Comparison of ENCODE assay signal across 38 cellular contexts in genomic region chr5:130801963-130802362, GRCh38.
"Had no signal": no experiment of that assay in that cellular context is flagged by ENCODE, and none has a peak within 500 bp of the region (broad histone marks: within the 10 kb centered on the region; RNA-seq: fewer than 3 reads in every experiment).

No MANE protein-coding gene starts in this region.

- H3K4me3 ChIP-seq: ascending aorta, cardiac muscle cell had no signal

- H3K27ac ChIP-seq: ascending aorta, cardiac muscle cell, WERI-Rb-1 had no signal

- H3K36me3 ChIP-seq: ascending aorta, cardiac muscle cell, WERI-Rb-1 had no signal

- H3K36me3 Mint-ChIP-seq: activated CD8-positive, alpha-beta memory T cell treated with anti-CD3 and anti-CD28 coated beads, Interleukin-2, amount 10 ng/mL, durations not matched to agents 7 days and 5 days; activated naive CD4-positive, alpha-beta T cell treated with anti-CD3 and anti-CD28 coated beads, Interleukin-2, amount 10 ng/mL, durations not matched to agents 7 days and 5 days; activated naive CD8-positive, alpha-beta T cell; activated naive CD8-positive, alpha-beta T cell treated with anti-CD3 and anti-CD28 coated beads, Interleukin-2, amount 10 ng/mL, durations not matched to agents 7 days and 5 days; brain had no signal

- H3K4me3 Mint-ChIP-seq: activated CD4-positive, alpha-beta memory T cell treated with anti-CD3 and anti-CD28 coated beads, Interleukin-2, amount 10 ng/mL, durations not matched to agents 7 days and 5 days; activated CD4-positive, alpha-beta T cell treated with anti-CD3 and anti-CD28 coated beads for 36 hours; activated CD4-positive, alpha-beta T cell treated with anti-CD3 and anti-CD28 coated beads, Interleukin-2, amount 10 ng/mL, durations not matched to agents 7 days and 5 days; activated CD8-positive, alpha-beta memory T cell treated with anti-CD3 and anti-CD28 coated beads, Interleukin-2, amount 10 ng/mL, durations not matched to agents 7 days and 5 days; activated CD8-positive, alpha-beta T cell treated with anti-CD3 and anti-CD28 coated beads, Interleukin-2, amount 10 ng/mL, durations not matched to agents 7 days and 5 days; activated naive CD4-positive, alpha-beta T cell treated with anti-CD3 and anti-CD28 coated beads, Interleukin-2, amount 10 ng/mL, durations not matched to agents 7 days and 5 days; activated naive CD4-positive, alpha-beta T cell treated with anti-CD3 and anti-CD28 coated beads, Interleukin-2, amount 50 U/mL, for 24 hours; activated naive CD8-positive, alpha-beta T cell; activated naive CD8-positive, alpha-beta T cell treated with anti-CD3 and anti-CD28 coated beads, Interleukin-2, amount 10 ng/mL, durations not matched to agents 7 days and 5 days; activated naive CD8-positive, alpha-beta T cell treated with anti-CD3 and anti-CD28 coated beads, Interleukin-2, amount 50 U/mL, for 24 hours; activated T-cell treated with anti-CD3 and anti-CD28 coated beads, Interleukin-2, amount 50 U/mL, for 24 hours; brain; central memory CD8-positive, alpha-beta T cell; T-helper 1 cell treated with Interleukin-12 subunit alpha and Interleukin-12 subunit beta and Interleukin-4 antibody, amounts not matched to agents 30 μg/mL and 1 μg/mL, for 36 hours; T-helper 2 cell treated with Interferon-gamma antibody and Interleukin-4, amounts not matched to agents 5 μg/mL and 100 μg/mL, for 36 hours; WTC11 had no signal

- FAIRE-seq: bronchial epithelial cell had no signal

- H3K4me1 Mint-ChIP-seq: activated CD4-positive, alpha-beta memory T cell treated with anti-CD3 and anti-CD28 coated beads, Interleukin-2, amount 10 ng/mL, durations not matched to agents 7 days and 5 days; activated CD4-positive, alpha-beta T cell treated with anti-CD3 and anti-CD28 coated beads for 36 hours; activated CD4-positive, alpha-beta T cell treated with anti-CD3 and anti-CD28 coated beads, Interleukin-2, amount 10 ng/mL, durations not matched to agents 7 days and 5 days; activated CD8-positive, alpha-beta memory T cell treated with anti-CD3 and anti-CD28 coated beads, Interleukin-2, amount 10 ng/mL, durations not matched to agents 7 days and 5 days; activated naive CD4-positive, alpha-beta T cell treated with anti-CD3 and anti-CD28 coated beads, Interleukin-2, amount 10 ng/mL, durations not matched to agents 7 days and 5 days; activated naive CD4-positive, alpha-beta T cell treated with anti-CD3 and anti-CD28 coated beads, Interleukin-2, amount 50 U/mL, for 24 hours; activated naive CD8-positive, alpha-beta T cell treated with anti-CD3 and anti-CD28 coated beads, Interleukin-2, amount 10 ng/mL, durations not matched to agents 7 days and 5 days; activated naive CD8-positive, alpha-beta T cell treated with anti-CD3 and anti-CD28 coated beads, Interleukin-2, amount 50 U/mL, for 24 hours; brain; central memory CD8-positive, alpha-beta T cell; WTC11 had no signal

- H3K27ac Mint-ChIP-seq: activated CD4-positive, alpha-beta memory T cell treated with anti-CD3 and anti-CD28 coated beads, Interleukin-2, amount 10 ng/mL, durations not matched to agents 7 days and 5 days; activated CD4-positive, alpha-beta T cell treated with anti-CD3 and anti-CD28 coated beads for 36 hours; activated CD4-positive, alpha-beta T cell treated with anti-CD3 and anti-CD28 coated beads, Interleukin-2, amount 10 ng/mL, durations not matched to agents 7 days and 5 days; activated CD8-positive, alpha-beta memory T cell treated with anti-CD3 and anti-CD28 coated beads, Interleukin-2, amount 10 ng/mL, durations not matched to agents 7 days and 5 days; activated CD8-positive, alpha-beta T cell treated with anti-CD3 and anti-CD28 coated beads, Interleukin-2, amount 10 ng/mL, durations not matched to agents 7 days and 5 days; activated naive CD4-positive, alpha-beta T cell treated with anti-CD3 and anti-CD28 coated beads, Interleukin-2, amount 10 ng/mL, durations not matched to agents 7 days and 5 days; activated naive CD4-positive, alpha-beta T cell treated with anti-CD3 and anti-CD28 coated beads, Interleukin-2, amount 50 U/mL, for 24 hours; activated naive CD8-positive, alpha-beta T cell; activated naive CD8-positive, alpha-beta T cell treated with anti-CD3 and anti-CD28 coated beads, Interleukin-2, amount 10 ng/mL, durations not matched to agents 7 days and 5 days; activated naive CD8-positive, alpha-beta T cell treated with anti-CD3 and anti-CD28 coated beads, Interleukin-2, amount 50 U/mL, for 24 hours; activated T-cell treated with anti-CD3 and anti-CD28 coated beads, Interleukin-2, amount 50 U/mL, for 24 hours; activated T-helper 2 cell treated with anti-CD3 and anti-CD28 coated beads, Interferon-gamma antibody, Interleukin-2, Interleukin-4, amounts not matched to agents 10 μg/mL and 5 μg/mL and 100 μg/mL, durations not matched to agents 14 hours and 24 hours and 36 hours; brain; T-helper 1 cell treated with Interleukin-12 subunit alpha and Interleukin-12 subunit beta and Interleukin-4 antibody, amounts not matched to agents 30 μg/mL and 1 μg/mL, for 36 hours; T-helper 2 cell treated with Interferon-gamma antibody and Interleukin-4, amounts not matched to agents 5 μg/mL and 100 μg/mL, for 36 hours; WTC11 had no signal

- H3K4me1 ChIP-seq: ascending aorta had no signal

- H3K9me3 ChIP-seq: ascending aorta had no signal

- H3K27me3 Mint-ChIP-seq: activated naive CD4-positive, alpha-beta T cell treated with anti-CD3 and anti-CD28 coated beads, Interleukin-2, amount 10 ng/mL, durations not matched to agents 7 days and 5 days; activated naive CD8-positive, alpha-beta T cell treated with anti-CD3 and anti-CD28 coated beads, Interleukin-2, amount 10 ng/mL, durations not matched to agents 7 days and 5 days; brain had no signal

- H3K9me3 Mint-ChIP-seq: activated CD4-positive, alpha-beta memory T cell treated with anti-CD3 and anti-CD28 coated beads, Interleukin-2, amount 10 ng/mL, durations not matched to agents 7 days and 5 days; activated naive CD4-positive, alpha-beta T cell treated with anti-CD3 and anti-CD28 coated beads, Interleukin-2, amount 10 ng/mL, durations not matched to agents 7 days and 5 days; activated naive CD8-positive, alpha-beta T cell treated with anti-CD3 and anti-CD28 coated beads, Interleukin-2, amount 10 ng/mL, durations not matched to agents 7 days and 5 days; T-helper 1 cell treated with Interleukin-12 subunit alpha and Interleukin-12 subunit beta and Interleukin-4 antibody, amounts not matched to agents 30 μg/mL and 1 μg/mL, for 36 hours; T-helper 2 cell treated with Interferon-gamma antibody and Interleukin-4, amounts not matched to agents 5 μg/mL and 100 μg/mL, for 36 hours had no signal

- DNase-seq: activated CD4-positive, alpha-beta memory T cell treated with anti-CD3 and anti-CD28 coated beads, Interleukin-2, amount 10 ng/mL, durations not matched to agents 7 days and 5 days; activated CD4-positive, alpha-beta T cell treated with anti-CD3 and anti-CD28 coated beads for 1 hour; activated CD4-positive, alpha-beta T cell treated with anti-CD3 and anti-CD28 coated beads for 36 hours; activated CD4-positive, alpha-beta T cell treated with anti-CD3 and anti-CD28 coated beads for 48 hours; activated CD4-positive, alpha-beta T cell treated with anti-CD3 and anti-CD28 coated beads, Interleukin-2, amount 10 ng/mL, durations not matched to agents 7 days and 5 days; activated CD4-positive, alpha-beta T cell treated with anti-CD3 and anti-CD28 coated beads, Interleukin-2, amount 50 U/mL, for 48 hours; activated CD4-positive, CD25-positive, alpha-beta regulatory T cell; activated CD8-positive, alpha-beta memory T cell treated with anti-CD3 and anti-CD28 coated beads for 24 hours; activated CD8-positive, alpha-beta memory T cell treated with anti-CD3 and anti-CD28 coated beads, Interleukin-2, amount 10 ng/mL, durations not matched to agents 7 days and 5 days; activated CD8-positive, alpha-beta memory T cell treated with anti-CD3 and anti-CD28 coated beads, Interleukin-2, amount 50 U/mL, for 48 hours; activated CD8-positive, alpha-beta T cell treated with anti-CD3 and anti-CD28 coated beads, Interleukin-2, amount 10 ng/mL, durations not matched to agents 7 days and 5 days; activated effector memory CD4-positive, alpha-beta T cell treated with Interleukin-2 at 50 U/mL for 16 hours; activated gamma-delta T cell; activated naive CD4-positive, alpha-beta T cell treated with anti-CD3 and anti-CD28 coated beads, Interleukin-2, amount 10 ng/mL, durations not matched to agents 7 days and 5 days; activated naive CD4-positive, alpha-beta T cell treated with Interleukin-2 at 50 U/mL for 16 hours; activated naive CD8-positive, alpha-beta T cell treated with anti-CD3 and anti-CD28 coated beads, Interleukin-2, amount 10 ng/mL, durations not matched to agents 7 days and 5 days; activated naive CD8-positive, alpha-beta T cell treated with anti-CD3 and anti-CD28 coated beads, Interleukin-2, amount 50 U/mL, for 24 hours; activated T-cell treated with anti-CD3 and anti-CD28 coated beads, Interleukin-2, amount 50 U/mL, for 24 hours; activated T-cell treated with anti-CD3 and anti-CD28 coated beads, Interleukin-2, amount 50 U/mL, for 48 hours; amygdala; anterior cingulate cortex; caudate nucleus; cerebellar nuclear complex; T-helper 2 cell; T-helper 9 cell; WERI-Rb-1 had no signal

- ATAC-seq: activated CD4-positive, alpha-beta T cell treated with anti-CD3 and anti-CD28 coated beads for 36 hours; activated CD4-positive, CD25-positive, alpha-beta regulatory T cell treated with anti-CD3 and anti-CD28 coated beads, Interleukin-2, amount 50 U/mL, for 24 hours; activated CD8-positive, alpha-beta memory T cell treated with anti-CD3 and anti-CD28 coated beads, Interleukin-2, amount 10 ng/mL, durations not matched to agents 7 days and 5 days; activated CD8-positive, alpha-beta T cell treated with anti-CD3 and anti-CD28 coated beads, Interleukin-2, amount 10 ng/mL, durations not matched to agents 7 days and 5 days; activated naive CD8-positive, alpha-beta T cell treated with anti-CD3 and anti-CD28 coated beads, Interleukin-2, amount 50 U/mL, for 24 hours; WTC11 had no signal

- H3K27me3 ChIP-seq: ascending aorta, cardiac muscle cell had no signal
